17 cellular contexts compared by ENCODE assay signal in genomic region chr18:10067670-10068659, GRCh38.
"Had no signal": no experiment of that assay in that cellular context is flagged by ENCODE, and none has a peak within 500 bp of the region (broad histone marks: within the 10 kb centered on the region; RNA-seq: fewer than 3 reads in every experiment).

No MANE protein-coding gene starts in this region.

- H3K4me1 Mint-ChIP-seq: activated naive CD8-positive, alpha-beta T cell treated with anti-CD3 and anti-CD28 coated beads, Interleukin-2, amount 50 U/mL, for 24 hours; activated T-helper 17 cell treated with anti-CD3 and anti-CD28 coated beads, Interleukin-2, amount 50 U/mL, for 72 hours had no signal

- H3K36me3 Mint-ChIP-seq: naive thymus-derived CD8-positive, alpha-beta T cell had no signal

- H3K4me3 Mint-ChIP-seq: activated naive CD8-positive, alpha-beta T cell treated with anti-CD3 and anti-CD28 coated beads, Interleukin-2, amount 50 U/mL, for 24 hours; activated T-helper 17 cell treated with anti-CD3 and anti-CD28 coated beads, Interleukin-2, amount 50 U/mL, for 72 hours; endodermal cell; naive thymus-derived CD8-positive, alpha-beta T cell had no signal

- H3K9me3 ChIP-seq: ascending aorta, mucosa of descending colon had no signal

- H3K27ac ChIP-seq: ascending aorta had no signal

- H3K4me2 ChIP-seq: smooth muscle cell had no signal

- H3K4me3 ChIP-seq: mucosa of descending colon, smooth muscle cell had no signal

- H3K9me3 Mint-ChIP-seq: activated naive CD8-positive, alpha-beta T cell treated with anti-CD3 and anti-CD28 coated beads, Interleukin-2, amount 50 U/mL, for 24 hours; endodermal cell; naive thymus-derived CD8-positive, alpha-beta T cell had no signal

- H3K27ac Mint-ChIP-seq: activated naive CD8-positive, alpha-beta T cell treated with anti-CD3 and anti-CD28 coated beads, Interleukin-2, amount 50 U/mL, for 24 hours; activated T-helper 17 cell treated with anti-CD3 and anti-CD28 coated beads, Interleukin-2, amount 50 U/mL, for 72 hours; endodermal cell; naive thymus-derived CD8-positive, alpha-beta T cell; progenitor cell of endocrine pancreas had no signal

- H3K36me3 ChIP-seq: ascending aorta had no signal

- ATAC-seq: activated naive CD8-positive, alpha-beta T cell treated with anti-CD3 and anti-CD28 coated beads, Interleukin-2, amount 50 U/mL, for 24 hours; activated T-helper 17 cell treated with anti-CD3 and anti-CD28 coated beads, Interleukin-2, amount 50 U/mL, for 72 hours; mucosa of descending colon; naive thymus-derived CD8-positive, alpha-beta T cell; right cardiac atrium had no signal

- H3K27me3 ChIP-seq: ascending aorta had no signal

- DNase-seq: activated CD4-positive, alpha-beta T cell treated with anti-CD3 and anti-CD28 coated beads for 1 hour; activated CD4-positive, alpha-beta T cell treated with anti-CD3 and anti-CD28 coated beads, Interleukin-2, amount 50 U/mL, for 4 hours; activated naive CD4-positive, alpha-beta T cell treated with Interleukin-2 at 50 U/mL for 16 hours; activated naive CD8-positive, alpha-beta T cell treated with anti-CD3 and anti-CD28 coated beads, Interleukin-2, amount 50 U/mL, for 24 hours; endodermal cell; mucosa of descending colon; naive thymus-derived CD8-positive, alpha-beta T cell; right cardiac atrium; stimulated activated CD4-positive, alpha-beta T cell treated with anti-CD3 and anti-CD28 coated beads, Interleukin-4, amount 100 ng/mL, for 4 hours; stimulated activated CD8-positive, alpha-beta memory T cell treated with anti-CD3 and anti-CD28 coated beads, Interleukin-4, amount 100 ng/mL, for 48 hours; stimulated activated naive CD4-positive, alpha-beta T cell treated with Interleukin-2 at 50 U/mL for 16 hours; T-helper 1 cell; T1000 had no signal
